16 cellular contexts compared by ENCODE assay signal in the genomic region with DNA sequence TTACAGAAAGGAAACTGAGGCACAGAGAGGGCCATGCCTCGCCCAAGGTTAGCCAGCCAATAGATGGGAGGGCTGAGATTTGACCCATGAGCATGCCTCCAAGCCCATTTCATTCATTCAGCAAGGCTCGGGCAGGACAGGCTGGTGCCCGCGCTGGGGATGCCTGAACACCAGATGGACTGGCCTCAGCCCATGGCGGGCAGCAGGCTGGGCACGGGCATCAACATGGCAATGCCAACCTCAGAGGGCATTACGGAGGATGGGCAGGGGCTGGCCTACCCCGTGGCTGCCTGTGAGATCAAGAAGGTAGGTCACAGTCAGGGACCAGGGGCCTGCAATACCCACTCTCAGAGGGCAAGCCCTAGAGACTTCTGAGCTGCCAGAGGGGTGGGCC. TPM values are rescaled to one million over a fixed set of nuclear protein-coding genes. Genes with fewer than 3 reads are reported as not detected.
DNase-seq lines count a peak whose midpoint lies in the region; ATAC-seq and TF ChIP-seq lines count a peak whose summit lies in the region.
"Had no signal": no experiment of that assay in that cellular context is flagged by ENCODE, and none has a peak within 500 bp of the region (broad histone marks: within the 10 kb centered on the region; RNA-seq: fewer than 3 reads in every experiment).

No MANE protein-coding gene starts in this region.

- peaks cover 9 to 64% (median 40%) of the 10 kb centered on the region in 11 experiments; a peak in 21 of 22 replicates for H4K20me1 ChIP-seq in BLaER1 treated with 17β-estradiol and CSF1 and Interleukin-3, amounts not matched to agents 10 nM and 100 nM

- WGBS in endodermal cell (ENCODE audit: insufficient coverage in 1 of 2, insufficient read length in 1 of 2), 2 experiments = 95 to 96% methylated on average over 6 to 8 of the region's 8 CpGs

- peak overlapping the region in 7 of 11 experiments; percentile 8 to 87 (median 47); a peak in 10 of 22 replicates for H3K27ac ChIP-seq in BLaER1 treated with 17β-estradiol and CSF1 and Interleukin-3, amounts not matched to agents 10 nM and 100 nM
- H3K27ac ChIP-seq in endodermal cell (ENCODE audit: low read depth, low read length) = no peak overlapping the region
- H3K27ac ChIP-seq: GM23248 had no signal

- peak overlapping the region; percentile 30 for H3K27ac Mint-ChIP-seq in activated naive CD8-positive, alpha-beta T cell treated with anti-CD3 and anti-CD28 coated beads, Interleukin-2, amount 10 ng/mL, durations not matched to agents 7 days and 5 days
- H3K27ac Mint-ChIP-seq in activated naive CD8-positive, alpha-beta T cell treated with anti-CD3 and anti-CD28 coated beads for 36 hours = no peak overlapping the region
- H3K27ac Mint-ChIP-seq in progenitor cell of endocrine pancreas (peak overlapping the region; percentile 56), endodermal cell (no peak overlapping the region)
- H3K27ac Mint-ChIP-seq: CD4-positive, alpha-beta T cell had no signal

- TF ChIP-seq CTCF in progenitor cell of endocrine pancreas (IDR thresholded peaks at IDR 0.05; ENCODE audit: unreplicated experiment) = no peak
- no peak for TF ChIP-seq CTCF in endodermal cell (conservative IDR thresholded peaks at IDR 0.05)

- H3K27me3 ChIP-seq in BLaER1 treated with 17β-estradiol and CSF1 and Interleukin-3, amounts not matched to agents 10 nM and 100 nM = no peaks in the 10 kb centered on the region
- H3K27me3 ChIP-seq in endodermal cell (ENCODE audit: control insufficient read depth, insufficient read depth, low read length, poor library complexity, severe bottlenecking) = no peaks in the 10 kb centered on the region

- peak overlapping the region in 7 of 11 experiments; percentile 12 to 65 (median 27); a peak in 7 of 22 replicates for H3K9ac ChIP-seq in BLaER1 treated with 17β-estradiol and CSF1 and Interleukin-3, amounts not matched to agents 10 nM and 100 nM
- H3K9ac ChIP-seq in endodermal cell (ENCODE audit: extremely low read depth, low read length, poor library complexity, severe bottlenecking) = no peak overlapping the region
- H3K9ac ChIP-seq: GM23248 had no signal

- H3K4me3 ChIP-seq in BLaER1 treated with 17β-estradiol and CSF1 and Interleukin-3, amounts not matched to agents 10 nM and 100 nM = no peak overlapping the region
- H3K4me3 ChIP-seq in endodermal cell (ENCODE audit: low read length) = no peak overlapping the region
- H3K4me3 ChIP-seq: GM12878, GM23248 had no signal

- no peaks in the 10 kb centered on the region for H3K4me1 Mint-ChIP-seq in activated naive CD8-positive, alpha-beta T cell treated with anti-CD3 and anti-CD28 coated beads, Interleukin-2, amount 10 ng/mL, durations not matched to agents 7 days and 5 days
- H3K4me1 Mint-ChIP-seq in activated naive CD8-positive, alpha-beta T cell treated with anti-CD3 and anti-CD28 coated beads for 36 hours = peaks cover 6% of the 10 kb centered on the region
- H3K4me1 Mint-ChIP-seq in progenitor cell of endocrine pancreas (ENCODE audit: low read depth) (peaks cover 8% of the 10 kb centered on the region), endodermal cell (peaks cover 15% of the 10 kb centered on the region)

- ATAC-seq in activated naive CD8-positive, alpha-beta T cell treated with anti-CD3 and anti-CD28 coated beads, Interleukin-2, amount 10 ng/mL, durations not matched to agents 7 days and 5 days (ENCODE audit: low read depth) = no peak
- ATAC-seq: GM12878 had no signal

- no peak overlapping the region for H3K4me3 Mint-ChIP-seq in activated naive CD8-positive, alpha-beta T cell treated with anti-CD3 and anti-CD28 coated beads, Interleukin-2, amount 10 ng/mL, durations not matched to agents 7 days and 5 days
- H3K4me3 Mint-ChIP-seq in activated naive CD8-positive, alpha-beta T cell treated with anti-CD3 and anti-CD28 coated beads for 36 hours = no peak overlapping the region
- no peak overlapping the region for H3K4me3 Mint-ChIP-seq in progenitor cell of endocrine pancreas (ENCODE audit: low read depth)
- no peak overlapping the region for H3K4me3 Mint-ChIP-seq in endodermal cell
- H3K4me3 Mint-ChIP-seq: CD4-positive, alpha-beta T cell had no signal

- H3K9me3 ChIP-seq in BLaER1 treated with 17β-estradiol and CSF1 and Interleukin-3, amounts not matched to agents 10 nM and 100 nM (replicated peaks in 1 of 11) = no peaks in the 10 kb centered on the region
- H3K9me3 ChIP-seq in endodermal cell (ENCODE audit: control insufficient read depth, low read length) = no peaks in the 10 kb centered on the region

- no peak for DNase-seq in activated naive CD8-positive, alpha-beta T cell treated with anti-CD3 and anti-CD28 coated beads, Interleukin-2, amount 10 ng/mL, durations not matched to agents 7 days and 5 days
- no peak for DNase-seq in activated naive CD8-positive, alpha-beta T cell treated with anti-CD3 and anti-CD28 coated beads for 36 hours
- DNase-seq in cerebellar cortex (ENCODE audit: low spot score) = peak; percentile 70
- DNase-seq in progenitor cell of endocrine pancreas (ENCODE audit: low spot score, unreplicated experiment) = no peak
- no peak for DNase-seq in endodermal cell
- DNase-seq in NCI-H2081 treated with DMSO at 0.1 percent for 48 hours (lab: John Stamatoyannopoulos, UW) = no peak
- DNase-seq: 8988T; AML-193; Calu3; CD4-positive, alpha-beta T cell; DMS 273 treated with DMSO at 0.1 percent for 48 hours; GM23248; H7 had no signal

- no peaks in the 10 kb centered on the region for H3K27me3 Mint-ChIP-seq in activated naive CD8-positive, alpha-beta T cell treated with anti-CD3 and anti-CD28 coated beads, Interleukin-2, amount 10 ng/mL, durations not matched to agents 7 days and 5 days
- no peaks in the 10 kb centered on the region for H3K27me3 Mint-ChIP-seq in activated naive CD8-positive, alpha-beta T cell treated with anti-CD3 and anti-CD28 coated beads for 36 hours
- no peaks in the 10 kb centered on the region for H3K27me3 Mint-ChIP-seq in progenitor cell of endocrine pancreas
- H3K27me3 Mint-ChIP-seq in endodermal cell (ENCODE audit: insufficient read depth) = no peaks in the 10 kb centered on the region
- H3K27me3 Mint-ChIP-seq: CD4-positive, alpha-beta T cell had no signal

- POLR2A ChIA-PET in activated naive CD8-positive, alpha-beta T cell treated with anti-CD3 and anti-CD28 coated beads, Interleukin-2, amount 10 ng/mL, durations not matched to agents 7 days and 5 days (lab: Charles Lee) = interaction anchor here (1.4 kb wide), 1 partner anchor 122 kb away, joined by 3 read pairs; no protein-coding TSS in a partner anchor

- H3K36me3 ChIP-seq in BLaER1 treated with 17β-estradiol and CSF1 and Interleukin-3, amounts not matched to agents 10 nM and 100 nM = peaks cover 0 to 29% (median 9%) of the 10 kb centered on the region in 11 experiments; a peak in 13 of 22 replicates
- peaks cover 10% of the 10 kb centered on the region for H3K36me3 ChIP-seq in endodermal cell (ENCODE audit: control insufficient read depth, insufficient read depth, low read length)

- H3K4me1 ChIP-seq in BLaER1 treated with 17β-estradiol and CSF1 and Interleukin-3, amounts not matched to agents 10 nM and 100 nM = peaks cover 50 to 88% (median 83%) of the 10 kb centered on the region in 10 experiments
- no peaks in the 10 kb centered on the region for H3K4me1 ChIP-seq in endodermal cell (ENCODE audit: control insufficient read depth, insufficient read depth, low read length)

- no peaks in the 10 kb centered on the region for H3K36me3 Mint-ChIP-seq in activated naive CD8-positive, alpha-beta T cell treated with anti-CD3 and anti-CD28 coated beads, Interleukin-2, amount 10 ng/mL, durations not matched to agents 7 days and 5 days
- peaks cover 1% of the 10 kb centered on the region for H3K36me3 Mint-ChIP-seq in activated naive CD8-positive, alpha-beta T cell treated with anti-CD3 and anti-CD28 coated beads for 36 hours
- H3K36me3 Mint-ChIP-seq in progenitor cell of endocrine pancreas (ENCODE audit: insufficient read depth) (peaks cover 1% of the 10 kb centered on the region), endodermal cell (ENCODE audit: low read depth) (peaks cover 9% of the 10 kb centered on the region)

- no peaks in the 10 kb centered on the region for H3K9me3 Mint-ChIP-seq in activated naive CD8-positive, alpha-beta T cell treated with anti-CD3 and anti-CD28 coated beads, Interleukin-2, amount 10 ng/mL, durations not matched to agents 7 days and 5 days
- no peaks in the 10 kb centered on the region for H3K9me3 Mint-ChIP-seq in activated naive CD8-positive, alpha-beta T cell treated with anti-CD3 and anti-CD28 coated beads for 36 hours
- H3K9me3 Mint-ChIP-seq in progenitor cell of endocrine pancreas (ENCODE audit: low read depth) (no peaks in the 10 kb centered on the region), endodermal cell (peaks cover 3% of the 10 kb centered on the region)
- H3K9me3 Mint-ChIP-seq: CD4-positive, alpha-beta T cell had no signal

- peak overlapping the region; percentile 74 to 95 (median 91) for H3K4me2 ChIP-seq in BLaER1 treated with 17β-estradiol and CSF1 and Interleukin-3, amounts not matched to agents 10 nM and 100 nM

RNA-seq across cellular contexts. Expression of a gene that starts 4.6 kb away (rescaled TPM):
- total RNA-seq in activated naive CD8-positive, alpha-beta T cell treated with anti-CD3 and anti-CD28 coated beads, Interleukin-2, amount 10 ng/mL, durations not matched to agents 7 days and 5 days = 10 to 100 TPM; 23.7 TPM
- total RNA-seq in activated naive CD8-positive, alpha-beta T cell treated with anti-CD3 and anti-CD28 coated beads for 36 hours = 10 to 100 TPM; 14.0 to 14.8 TPM
- 32.4 and 32.5 TPM in 2 replicates for total RNA-seq in progenitor cell of endocrine pancreas
- 10 to 100 TPM; 33.1 to 35.7 TPM for total RNA-seq in endodermal cell
- polyA plus RNA-seq in endodermal cell (2013, experiment 1 of 2) = 18.8 TPM
- polyA plus RNA-seq in endodermal cell (2013, experiment 2 of 2) = 17.7 TPM

RNA-seq across cellular contexts. Expression of a gene that starts 18.8 kb away (rescaled TPM):
- total RNA-seq in activated naive CD8-positive, alpha-beta T cell treated with anti-CD3 and anti-CD28 coated beads, Interleukin-2, amount 10 ng/mL, durations not matched to agents 7 days and 5 days = 10 to 100 TPM; 29.6 to 31.1 TPM
- 1 to 10 TPM; 2.9 to 3.7 TPM for total RNA-seq in activated naive CD8-positive, alpha-beta T cell treated with anti-CD3 and anti-CD28 coated beads for 36 hours
- 0.16 and 0.17 TPM in 2 replicates for total RNA-seq in progenitor cell of endocrine pancreas
- 10 to 100 TPM in 1 of 2 donors, 1 to 10 TPM in 1; 1.6 to 12.5 TPM for total RNA-seq in endodermal cell
- 0.36 TPM for polyA plus RNA-seq in endodermal cell (2013, experiment 1 of 2)
- polyA plus RNA-seq in endodermal cell (2013, experiment 2 of 2) = 0.33 TPM
- total RNA-seq: Calu3 had no signal
- polyA plus RNA-seq: GM23248 had no signal

RNA-seq across cellular contexts. Expression of a gene that starts 34.8 kb away (rescaled TPM):
- total RNA-seq in activated naive CD8-positive, alpha-beta T cell treated with anti-CD3 and anti-CD28 coated beads, Interleukin-2, amount 10 ng/mL, durations not matched to agents 7 days and 5 days = 100 to 1,000 TPM; 183 to 193 TPM
- 100 to 1,000 TPM; 150 to 154 TPM for total RNA-seq in activated naive CD8-positive, alpha-beta T cell treated with anti-CD3 and anti-CD28 coated beads for 36 hours
- total RNA-seq in progenitor cell of endocrine pancreas (120 and 132 TPM in 2 replicates), endodermal cell (100 to 1,000 TPM; 195 to 198 TPM)
- polyA plus RNA-seq in endodermal cell (2013, experiment 1 of 2) = 97.2 TPM
- polyA plus RNA-seq in endodermal cell (2013, experiment 2 of 2) = 95.3 TPM

RNA-seq across cellular contexts. Expression of a gene that starts 49.0 kb away (rescaled TPM):
- not detected for total RNA-seq in activated naive CD8-positive, alpha-beta T cell treated with anti-CD3 and anti-CD28 coated beads, Interleukin-2, amount 10 ng/mL, durations not matched to agents 7 days and 5 days
- not detected for total RNA-seq in activated naive CD8-positive, alpha-beta T cell treated with anti-CD3 and anti-CD28 coated beads for 36 hours
- total RNA-seq in progenitor cell of endocrine pancreas (not detected in 2 replicates), endodermal cell (1 to 10 TPM; 1.2 to 2.7 TPM)
- polyA plus RNA-seq in endodermal cell (2013, experiment 1 of 2) = 0.57 TPM
- polyA plus RNA-seq in endodermal cell (2013, experiment 2 of 2) = 0.46 TPM
- total RNA-seq: Calu3, Daoy, GM23248 had no signal
- polyA plus RNA-seq: GM23248 had no signal

Comparison
In these comparisons a context has a peak if more than half of its experiments do, and no peak if none do; other contexts are left out.
1. H3K27ac Mint-ChIP-seq: peak in activated naive CD8-positive, alpha-beta T cell treated with anti-CD3 and anti-CD28 coated beads, Interleukin-2, amount 10 ng/mL, durations not matched to agents 7 days and 5 days (single experiment) and progenitor cell of endocrine pancreas (single experiment); none in activated naive CD8-positive, alpha-beta T cell treated with anti-CD3 and anti-CD28 coated beads for 36 hours (single experiment) and endodermal cell (single experiment).